2 cellular contexts compared by ENCODE assay signal in the genomic region with DNA sequence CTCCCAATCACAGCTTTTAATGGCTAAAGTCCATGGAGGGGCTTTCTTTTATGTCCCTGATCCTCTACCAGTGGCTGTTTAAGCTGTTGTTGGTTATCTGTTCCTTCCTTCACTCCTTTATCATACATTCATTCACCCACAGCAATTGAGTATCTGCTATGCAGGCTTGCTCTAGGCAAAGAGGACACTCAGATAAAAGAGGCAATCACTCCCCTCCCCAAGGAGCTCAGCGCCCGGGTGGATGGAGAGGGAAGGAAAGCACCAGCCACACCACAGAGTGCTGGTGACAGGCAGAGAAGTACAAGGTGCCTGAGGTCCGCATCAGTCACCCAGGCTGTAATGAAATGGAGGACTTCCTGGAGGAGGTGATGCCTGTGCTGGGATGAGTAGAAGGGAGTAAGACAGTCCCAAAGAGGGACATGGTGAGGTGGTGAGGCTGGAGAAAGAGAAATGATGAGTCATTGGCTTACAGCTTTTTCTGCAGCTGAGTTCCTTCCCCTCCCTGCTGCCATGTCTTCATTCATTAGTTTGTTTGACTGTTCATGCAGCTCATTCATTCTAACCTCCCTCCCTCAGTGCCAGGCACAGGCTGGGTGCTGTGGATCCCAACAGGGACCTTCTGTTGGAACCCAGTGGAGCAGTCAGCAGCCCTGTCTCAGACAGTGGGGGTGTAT.
TF ChIP-seq lines count a peak whose summit lies in the region.

No MANE protein-coding gene starts in this region.

TF ChIP-seq in IMR-90, 13 proteins besides CTCF, POLR2A, EP300 and RAD21:
- TF ChIP-seq BHLHE40 (IDR thresholded peaks at IDR 0.05; ENCODE audit: low read depth, low read length) (no peak), NFE2L2 (IDR thresholded peaks at IDR 0.05; ENCODE audit: low read depth, low read length) (peak; percentile 84)

TF ChIP-seq in K562, 482 proteins besides CTCF, POLR2A, EP300 and RAD21:
- peak; percentile 85; the same call in 1 of the 2 replicates for TF ChIP-seq SMARCA5 (IDR thresholded peaks at IDR 0.05)
- TF ChIP-seq CBFA2T2 (conservative IDR thresholded peaks at IDR 0.05): peak; percentile 78
- no peak for TF ChIP-seq KHSRP (IDR thresholded peaks at IDR 0.05)
- TF ChIP-seq KDM1A (IDR thresholded peaks at IDR 0.05): peak in 1 of 2 experiments; percentile 51; a peak in 1 of 4 replicates
- TF ChIP-seq, protein P1, sequence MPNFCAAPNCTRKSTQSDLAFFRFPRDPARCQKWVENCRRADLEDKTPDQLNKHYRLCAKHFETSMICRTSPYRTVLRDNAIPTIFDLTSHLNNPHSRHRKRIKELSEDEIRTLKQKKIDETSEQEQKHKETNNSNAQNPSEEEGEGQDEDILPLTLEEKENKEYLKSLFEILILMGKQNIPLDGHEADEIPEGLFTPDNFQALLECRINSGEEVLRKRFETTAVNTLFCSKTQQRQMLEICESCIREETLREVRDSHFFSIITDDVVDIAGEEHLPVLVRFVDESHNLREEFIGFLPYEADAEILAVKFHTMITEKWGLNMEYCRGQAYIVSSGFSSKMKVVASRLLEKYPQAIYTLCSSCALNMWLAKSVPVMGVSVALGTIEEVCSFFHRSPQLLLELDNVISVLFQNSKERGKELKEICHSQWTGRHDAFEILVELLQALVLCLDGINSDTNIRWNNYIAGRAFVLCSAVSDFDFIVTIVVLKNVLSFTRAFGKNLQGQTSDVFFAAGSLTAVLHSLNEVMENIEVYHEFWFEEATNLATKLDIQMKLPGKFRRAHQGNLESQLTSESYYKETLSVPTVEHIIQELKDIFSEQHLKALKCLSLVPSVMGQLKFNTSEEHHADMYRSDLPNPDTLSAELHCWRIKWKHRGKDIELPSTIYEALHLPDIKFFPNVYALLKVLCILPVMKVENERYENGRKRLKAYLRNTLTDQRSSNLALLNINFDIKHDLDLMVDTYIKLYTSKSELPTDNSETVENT (CRISPR knock-in tag; IDR thresholded peaks at IDR 0.05): no peak
- peak; percentile 26; the same call in 1 of the 2 replicates for TF ChIP-seq MTA2 (IDR thresholded peaks at IDR 0.05; ENCODE audit: low read depth)
- peak; percentile 56 for TF ChIP-seq RBM25 (IDR thresholded peaks at IDR 0.05; ENCODE audit: low read depth, low read length, severe bottlenecking)
- TF ChIP-seq ZKSCAN1 (IDR thresholded peaks at IDR 0.05; ENCODE audit: low read depth, low read length): no peak
- peak; percentile 62; the same call in 1 of the 2 replicates for TF ChIP-seq JUND (IDR thresholded peaks at IDR 0.05; ENCODE audit: borderline replicate concordance, low read depth, low read length)
- TF ChIP-seq JUND (tag; IDR thresholded peaks at IDR 0.05; ENCODE audit: borderline replicate concordance, low read depth, low read length): peak; percentile 79
- TF ChIP-seq SMARCA4 (IDR thresholded peaks at IDR 0.05): 0 out of 2 replicates have a peak, but pooled peaks have one; percentile 21
- 0 out of 4 replicates have a peak, but pooled peaks of 1 of the 2 experiments have one; percentile 20 for TF ChIP-seq TRIM24 (IDR thresholded peaks at IDR 0.05)
- TF ChIP-seq TCF7L2 (IDR thresholded peaks at IDR 0.05; ENCODE audit: low read depth, low read length): no peak
- peak; percentile 78 for TF ChIP-seq MAFF (IDR thresholded peaks at IDR 0.05; ENCODE audit: low read length)
- peak; percentile 76; the same call in 1 of the 2 replicates for TF ChIP-seq TAL1 (IDR thresholded peaks at IDR 0.05)
- peak; percentile 68 for TF ChIP-seq NCOR1 (IDR thresholded peaks at IDR 0.05)
- TF ChIP-seq, protein P2, sequence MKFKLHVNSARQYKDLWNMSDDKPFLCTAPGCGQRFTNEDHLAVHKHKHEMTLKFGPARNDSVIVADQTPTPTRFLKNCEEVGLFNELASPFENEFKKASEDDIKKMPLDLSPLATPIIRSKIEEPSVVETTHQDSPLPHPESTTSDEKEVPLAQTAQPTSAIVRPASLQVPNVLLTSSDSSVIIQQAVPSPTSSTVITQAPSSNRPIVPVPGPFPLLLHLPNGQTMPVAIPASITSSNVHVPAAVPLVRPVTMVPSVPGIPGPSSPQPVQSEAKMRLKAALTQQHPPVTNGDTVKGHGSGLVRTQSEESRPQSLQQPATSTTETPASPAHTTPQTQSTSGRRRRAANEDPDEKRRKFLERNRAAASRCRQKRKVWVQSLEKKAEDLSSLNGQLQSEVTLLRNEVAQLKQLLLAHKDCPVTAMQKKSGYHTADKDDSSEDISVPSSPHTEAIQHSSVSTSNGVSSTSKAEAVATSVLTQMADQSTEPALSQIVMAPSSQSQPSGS (CRISPR knock-in tag; IDR thresholded peaks at IDR 0.05): no peak
- TF ChIP-seq, protein P3, sequence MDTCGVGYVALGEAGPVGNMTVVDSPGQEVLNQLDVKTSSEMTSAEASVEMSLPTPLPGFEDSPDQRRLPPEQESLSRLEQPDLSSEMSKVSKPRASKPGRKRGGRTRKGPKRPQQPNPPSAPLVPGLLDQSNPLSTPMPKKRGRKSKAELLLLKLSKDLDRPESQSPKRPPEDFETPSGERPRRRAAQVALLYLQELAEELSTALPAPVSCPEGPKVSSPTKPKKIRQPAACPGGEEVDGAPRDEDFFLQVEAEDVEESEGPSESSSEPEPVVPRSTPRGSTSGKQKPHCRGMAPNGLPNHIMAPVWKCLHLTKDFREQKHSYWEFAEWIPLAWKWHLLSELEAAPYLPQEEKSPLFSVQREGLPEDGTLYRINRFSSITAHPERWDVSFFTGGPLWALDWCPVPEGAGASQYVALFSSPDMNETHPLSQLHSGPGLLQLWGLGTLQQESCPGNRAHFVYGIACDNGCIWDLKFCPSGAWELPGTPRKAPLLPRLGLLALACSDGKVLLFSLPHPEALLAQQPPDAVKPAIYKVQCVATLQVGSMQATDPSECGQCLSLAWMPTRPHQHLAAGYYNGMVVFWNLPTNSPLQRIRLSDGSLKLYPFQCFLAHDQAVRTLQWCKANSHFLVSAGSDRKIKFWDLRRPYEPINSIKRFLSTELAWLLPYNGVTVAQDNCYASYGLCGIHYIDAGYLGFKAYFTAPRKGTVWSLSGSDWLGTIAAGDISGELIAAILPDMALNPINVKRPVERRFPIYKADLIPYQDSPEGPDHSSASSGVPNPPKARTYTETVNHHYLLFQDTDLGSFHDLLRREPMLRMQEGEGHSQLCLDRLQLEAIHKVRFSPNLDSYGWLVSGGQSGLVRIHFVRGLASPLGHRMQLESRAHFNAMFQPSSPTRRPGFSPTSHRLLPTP (IDR thresholded peaks at IDR 0.05; ENCODE audit: borderline replicate concordance, extremely low read depth, insufficient read length): peak; percentile 10
- peak; percentile 79; the same call in 1 of the 2 replicates for TF ChIP-seq BCOR (IDR thresholded peaks at IDR 0.05)
- peak; percentile 34 for TF ChIP-seq NFIC (IDR thresholded peaks at IDR 0.05)
- 0 out of 2 replicates have a peak, but pooled peaks have one; percentile 7 for TF ChIP-seq SPI1 (IDR thresholded peaks at IDR 0.05; ENCODE audit: borderline replicate concordance, low read depth, low read length)
- TF ChIP-seq CTBP1 (IDR thresholded peaks at IDR 0.05; ENCODE audit: borderline replicate concordance): peak; percentile 35; the same call in 1 of the 2 replicates
- no peak for TF ChIP-seq ELF1 (tag; IDR thresholded peaks at IDR 0.05)
- TF ChIP-seq, protein P4, sequence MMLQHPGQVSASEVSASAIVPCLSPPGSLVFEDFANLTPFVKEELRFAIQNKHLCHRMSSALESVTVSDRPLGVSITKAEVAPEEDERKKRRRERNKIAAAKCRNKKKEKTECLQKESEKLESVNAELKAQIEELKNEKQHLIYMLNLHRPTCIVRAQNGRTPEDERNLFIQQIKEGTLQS (IDR thresholded peaks at IDR 0.05): peak; percentile 79
- TF ChIP-seq, protein P4 (CRISPR knock-in tag; conservative IDR thresholded peaks at IDR 0.05): no peak
- TF ChIP-seq ZNF436 (CRISPR knock-in tag; IDR thresholded peaks at IDR 0.05): peak; percentile 89
- no peak for TF ChIP-seq MED1 (CRISPR knock-in tag; IDR thresholded peaks at IDR 0.05; ENCODE audit: borderline replicate concordance)
- TF ChIP-seq ZNF24 (IDR thresholded peaks at IDR 0.05): peak; percentile 73
- peak; percentile 87 for TF ChIP-seq CBFA2T3 (IDR thresholded peaks at IDR 0.05)
- TF ChIP-seq CBX5 (IDR thresholded peaks at IDR 0.05; ENCODE audit: borderline replicate concordance, low read depth): no peak
- TF ChIP-seq STAT5B (CRISPR knock-in tag; IDR thresholded peaks at IDR 0.05): no peak
- TF ChIP-seq TBL1XR1 (IDR thresholded peaks at IDR 0.05; ENCODE audit: low read length in 2 of 2): peak in 1 of 2 experiments; percentile 21; a peak in 1 of 4 replicates
- TF ChIP-seq NBN (IDR thresholded peaks at IDR 0.05; ENCODE audit: low read depth): no peak
- TF ChIP-seq TCF3 (CRISPR knock-in tag; IDR thresholded peaks at IDR 0.05): peak; percentile 76
- peak; percentile 66 for TF ChIP-seq ARID1B (IDR thresholded peaks at IDR 0.05)
- peak; percentile 99 for TF ChIP-seq ZFP36 (IDR thresholded peaks at IDR 0.05; ENCODE audit: low read depth, low read length, partially characterized antibody)
- TF ChIP-seq NFE2L1 (tag; IDR thresholded peaks at IDR 0.05; ENCODE audit: borderline replicate concordance, low read depth): peak; percentile 81
- TF ChIP-seq ZNF316 (IDR thresholded peaks at IDR 0.05): peak; percentile 87
- TF ChIP-seq STAG1 (CRISPR knock-in tag; IDR thresholded peaks at IDR 0.05; ENCODE audit: borderline replicate concordance): 0 out of 2 replicates have a peak, but pooled peaks have one; percentile 8
- TF ChIP-seq C11orf30 (IDR thresholded peaks at IDR 0.05; ENCODE audit: low read depth): peak; percentile 86
- TF ChIP-seq, protein P5, sequence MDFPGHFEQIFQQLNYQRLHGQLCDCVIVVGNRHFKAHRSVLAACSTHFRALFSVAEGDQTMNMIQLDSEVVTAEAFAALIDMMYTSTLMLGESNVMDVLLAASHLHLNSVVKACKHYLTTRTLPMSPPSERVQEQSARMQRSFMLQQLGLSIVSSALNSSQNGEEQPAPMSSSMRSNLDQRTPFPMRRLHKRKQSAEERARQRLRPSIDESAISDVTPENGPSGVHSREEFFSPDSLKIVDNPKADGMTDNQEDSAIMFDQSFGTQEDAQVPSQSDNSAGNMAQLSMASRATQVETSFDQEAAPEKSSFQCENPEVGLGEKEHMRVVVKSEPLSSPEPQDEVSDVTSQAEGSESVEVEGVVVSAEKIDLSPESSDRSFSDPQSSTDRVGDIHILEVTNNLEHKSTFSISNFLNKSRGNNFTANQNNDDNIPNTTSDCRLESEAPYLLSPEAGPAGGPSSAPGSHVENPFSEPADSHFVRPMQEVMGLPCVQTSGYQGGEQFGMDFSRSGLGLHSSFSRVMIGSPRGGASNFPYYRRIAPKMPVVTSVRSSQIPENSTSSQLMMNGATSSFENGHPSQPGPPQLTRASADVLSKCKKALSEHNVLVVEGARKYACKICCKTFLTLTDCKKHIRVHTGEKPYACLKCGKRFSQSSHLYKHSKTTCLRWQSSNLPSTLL (IDR thresholded peaks at IDR 0.05): no peak
- peak; percentile 93 for TF ChIP-seq ZNF3 (CRISPR knock-in tag; IDR thresholded peaks at IDR 0.05)
- TF ChIP-seq, protein P6, sequence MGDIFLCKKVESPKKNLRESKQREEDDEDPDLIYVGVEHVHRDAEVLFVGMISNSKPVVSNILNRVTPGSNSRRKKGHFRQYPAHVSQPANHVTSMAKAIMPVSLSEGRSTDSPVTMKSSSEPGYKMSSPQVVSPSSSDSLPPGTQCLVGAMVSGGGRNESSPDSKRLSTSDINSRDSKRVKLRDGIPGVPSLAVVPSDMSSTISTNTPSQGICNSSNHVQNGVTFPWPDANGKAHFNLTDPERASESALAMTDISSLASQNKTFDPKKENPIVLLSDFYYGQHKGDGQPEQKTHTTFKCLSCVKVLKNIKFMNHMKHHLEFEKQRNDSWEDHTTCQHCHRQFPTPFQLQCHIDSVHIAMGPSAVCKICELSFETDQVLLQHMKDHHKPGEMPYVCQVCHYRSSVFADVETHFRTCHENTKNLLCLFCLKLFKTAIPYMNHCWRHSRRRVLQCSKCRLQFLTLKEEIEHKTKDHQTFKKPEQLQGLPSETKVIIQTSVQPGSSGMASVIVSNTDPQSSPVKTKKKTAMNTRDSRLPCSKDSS (IDR thresholded peaks at IDR 0.05; ENCODE audit: low read depth, partially characterized antibody): no peak
- TF ChIP-seq HMG20A (CRISPR knock-in tag; conservative IDR thresholded peaks at IDR 0.05): no peak
- peak; percentile 65 for TF ChIP-seq FOSL1 (tag; conservative IDR thresholded peaks at IDR 0.05)
- TF ChIP-seq SUPT5H (IDR thresholded peaks at IDR 0.05): no peak
- TF ChIP-seq NFE2 (IDR thresholded peaks at IDR 0.05; ENCODE audit: low read depth): peak; percentile 89
- TF ChIP-seq MAFG (tag; conservative IDR thresholded peaks at IDR 0.05): peak; percentile 96
- TF ChIP-seq YBX1 (IDR thresholded peaks at IDR 0.05): no peak
- TF ChIP-seq RCOR1 (IDR thresholded peaks at IDR 0.05; ENCODE audit: borderline replicate concordance in 1 of 2, low read depth in 2 of 2, low read length in 2 of 2): peak in 1 of 2 experiments; percentile 36; a peak in 1 of 4 replicates
- TF ChIP-seq POU5F1 (IDR thresholded peaks at IDR 0.05; ENCODE audit: borderline replicate concordance, low read depth, low read length, partially characterized antibody): no peak
- no peak for TF ChIP-seq ATF7 (IDR thresholded peaks at IDR 0.05)
- TF ChIP-seq TEAD4 (IDR thresholded peaks at IDR 0.05; ENCODE audit: low read length): peak; percentile 62; the same call in 1 of the 2 replicates
- TF ChIP-seq TEAD4 (CRISPR knock-in tag; IDR thresholded peaks at IDR 0.05; ENCODE audit: borderline replicate concordance): no peak
- TF ChIP-seq MAFK (IDR thresholded peaks at IDR 0.05; ENCODE audit: low read length): peak; percentile 71; the same call in 1 of the 2 replicates
- 0 out of 2 replicates have a peak, but pooled peaks have one; percentile 14 for TF ChIP-seq JUN (IDR thresholded peaks at IDR 0.05; ENCODE audit: borderline replicate concordance, low read depth, low read length)
- TF ChIP-seq JUN (CRISPR knock-in tag; IDR thresholded peaks at IDR 0.05; ENCODE audit: borderline replicate concordance): no peak
